Comparison of ENCODE assay signal across 2 cellular contexts in genomic region chr2:179467111-179467510, GRCh38.
A peak's percentile ranks its signal among the peaks of the same experiment; 100 is the strongest.
TF ChIP-seq lines count a peak whose summit lies in the region.

No MANE protein-coding gene starts in this region.

TF ChIP-seq in HCT116, 20 proteins besides CTCF, POLR2A, EP300 and RAD21:
- TF ChIP-seq SP1 (IDR thresholded peaks at IDR 0.05; ENCODE audit: low read depth): 0 out of 2 replicates have a peak, but pooled peaks have one; percentile 21
- TF ChIP-seq FOSL1 (IDR thresholded peaks at IDR 0.05; ENCODE audit: low read depth): peak; percentile 33; the same call in 1 of the 2 replicates
- no peak for TF ChIP-seq SRF (IDR thresholded peaks at IDR 0.05; ENCODE audit: low read depth)

TF ChIP-seq in endothelial cell of umbilical vein, 7 proteins besides CTCF, POLR2A, EP300 and RAD21:
- peak; percentile 94 for TF ChIP-seq FOS (IDR thresholded peaks at IDR 0.05; ENCODE audit: borderline replicate concordance, insufficient read depth, low read length)
- TF ChIP-seq POLR2AphosphoS5 (IDR thresholded peaks at IDR 0.05; ENCODE audit: insufficient read depth, low read depth, low read length): peak; percentile 56
- no peak for TF ChIP-seq MAX (IDR thresholded peaks at IDR 0.05; ENCODE audit: insufficient read depth, insufficient read length)
- TF ChIP-seq JUN (IDR thresholded peaks at IDR 0.05; ENCODE audit: borderline replicate concordance, insufficient read depth, insufficient read length, low read depth): peak; percentile 59
